ENCODE assay signal across 8 cellular contexts in genomic region chr6:30913721-30914075, GRCh38. TPM values are rescaled to one million over a fixed set of nuclear protein-coding genes. Genes with fewer than 3 reads are reported as not detected.
A peak's percentile ranks its signal among the peaks of the same experiment; 100 is the strongest.
DNase-seq lines count a peak whose midpoint lies in the region; ATAC-seq and TF ChIP-seq lines count a peak whose summit lies in the region.

No MANE protein-coding gene starts in this region.

- peak overlapping the region; percentile 71 for H3K27ac ChIP-seq in epithelial cell of prostate

- no peak for ATAC-seq in HG02870 (IDR thresholded peaks at IDR 0.05; ENCODE audit: unreplicated experiment)

- TF ChIP-seq CTCF in GM12864 (IDR thresholded peaks at IDR 0.05; ENCODE audit: low read depth, low read length, missing control alignments) (no peak), osteocyte (IDR thresholded peaks at IDR 0.05) (no peak)

- H3K9me3 Mint-ChIP-seq in osteocyte (ENCODE audit: unreplicated experiment): no peaks in the 10 kb centered on the region

- H3K4me3 Mint-ChIP-seq in osteocyte (ENCODE audit: unreplicated experiment): peak overlapping the region; percentile 90

- no peaks in the 10 kb centered on the region for H3K27me3 Mint-ChIP-seq in osteocyte (ENCODE audit: unreplicated experiment)

- H3K27me3 ChIP-seq in MG63: no peaks in the 10 kb centered on the region

- H3K36me3 ChIP-seq in MG63: peaks cover 7% of the 10 kb centered on the region

- peaks cover 31% of the 10 kb centered on the region for H3K4me1 Mint-ChIP-seq in osteocyte (ENCODE audit: unreplicated experiment)

- peak overlapping the region; percentile 91 for H3K27ac Mint-ChIP-seq in osteocyte (ENCODE audit: unreplicated experiment)

- H3K36me3 Mint-ChIP-seq in osteocyte (ENCODE audit: unreplicated experiment): peaks cover 21% of the 10 kb centered on the region

- H3K4me3 ChIP-seq in GM12864 (ENCODE audit: low read depth, low read length) (peak overlapping the region; percentile 78), MG63 (peak overlapping the region; percentile 48)

- DNase-seq in GM12864 (ENCODE audit: low read depth) (no peak), MG63 (no peak), epithelial cell of prostate (ENCODE audit: low read depth, low spot score) (no peak), osteocyte (ENCODE audit: extremely low spot score, unreplicated experiment) (no peak), NCI-H1092 (lab: John Stamatoyannopoulos, UW) (no peak), AG08396 (ENCODE audit: low spot score) (no peak), NCI-H187 treated with DMSO at 0.1 percent for 48 hours (lab: John Stamatoyannopoulos, UW) (no peak)

- H3K9me3 ChIP-seq in MG63: no peaks in the 10 kb centered on the region

RNA-seq across cellular contexts. Expression of gene VARS2, which starts 0.3 kb away (rescaled TPM):
- total RNA-seq in MG63 (2014; rRNA removed; shearing (Covaris generic); ENCODE audit: low replicate concordance): 10.7 and 23.6 TPM in 2 replicates
- total RNA-seq in osteocyte: 44.0 and 46.4 TPM in 2 replicates

RNA-seq across cellular contexts. Expression of gene GTF2H4, which starts 5.7 kb away (rescaled TPM):
- total RNA-seq in MG63 (2014; rRNA removed; shearing (Covaris generic); ENCODE audit: low replicate concordance): 18.8 and 26.4 TPM in 2 replicates
- 35.5 and 39.3 TPM in 2 replicates for total RNA-seq in osteocyte

RNA-seq across cellular contexts. Expression of gene SFTA2, which starts 18.3 kb away (rescaled TPM):
- not detected in 2 replicates for total RNA-seq in MG63 (2014; rRNA removed; shearing (Covaris generic); ENCODE audit: low replicate concordance)
- total RNA-seq in osteocyte: not detected in 2 replicates

RNA-seq across cellular contexts. Expression of gene MUCL3, which starts 27.1 kb away (rescaled TPM):
- total RNA-seq in MG63 (2014; rRNA removed; shearing (Covaris generic); ENCODE audit: low replicate concordance): not detected in 2 replicates
- total RNA-seq in osteocyte: not detected in 2 replicates

RNA-seq across cellular contexts. Expression of gene DDR1, which starts 29.4 kb away (rescaled TPM):
- total RNA-seq in MG63 (2014; rRNA removed; shearing (Covaris generic); ENCODE audit: low replicate concordance): 16.7 and 52.0 TPM in 2 replicates
- total RNA-seq in osteocyte: 130 and 146 TPM in 2 replicates
